38 cellular contexts compared by ENCODE assay signal in genomic region chr10:129904323-129904722, GRCh38. TPM values are rescaled to one million over a fixed set of nuclear protein-coding genes. Genes with fewer than 3 reads are reported as not detected.
"Had no signal": no experiment of that assay in that cellular context is flagged by ENCODE, and none has a peak within 500 bp of the region (broad histone marks: within the 10 kb centered on the region; RNA-seq: fewer than 3 reads in every experiment).

No MANE protein-coding gene starts in this region.

- H3K36me3 ChIP-seq: MG63 had no signal

- H3K27me3 ChIP-seq: MG63 had no signal

- H3K9me3 ChIP-seq: MG63 had no signal

- DNase-seq: Karpas-422, Kasumi-1, MG63, MM.1S, MV-4-11, NCI-H1048, NCI-H1092, NCI-H1092 treated with DMSO at 0.1 percent for 48 hours, NCI-H1105, NCI-H1105 treated with DMSO at 0.1 percent for 48 hours, NCI-H1417, NCI-H1417 treated with DMSO at 0.1 percent for 48 hours, NCI-H1436, NCI-H1436 treated with DMSO at 0.1 percent for 48 hours, NCI-H1694, NCI-H1694 treated with DMSO at 0.1 percent for 48 hours, NCI-H187, NCI-H187 treated with DMSO at 0.1 percent for 48 hours, NCI-H1930, NCI-H2029, NCI-H2029 treated with DMSO at 0.1 percent for 48 hours, NCI-H2081, NCI-H2081 treated with DMSO at 0.1 percent for 48 hours, NCI-H2107, NCI-H2171, NCI-H2171 treated with DMSO at 0.1 percent for 48 hours, NCI-H2227 treated with DMSO at 0.1 percent for 48 hours, NCI-H226, NCI-H345, NCI-H446, NCI-H446 treated with DMSO at 0.1 percent for 48 hours, NCI-H510A, NCI-H510A treated with DMSO at 0.1 percent for 48 hours, NCI-H524, NCI-H524 treated with DMSO at 0.1 percent for 48 hours had no signal

- H3K4me3 ChIP-seq: MG63 had no signal

RNA-seq across cellular contexts. Expression of gene EBF3, which starts 59.8 kb away (rescaled TPM):
- total RNA-seq: M059J, MCF 10A, NCI-H460 had no signal
